Comparison of ENCODE assay signal across 24 cellular contexts in genomic region chr5:36717131-36717530, GRCh38.
DNase-seq lines count a peak whose midpoint lies in the region; ATAC-seq and TF ChIP-seq lines count a peak whose summit lies in the region.
"Had no signal": no experiment of that assay in that cellular context is flagged by ENCODE, and none has a peak within 500 bp of the region (broad histone marks: within the 10 kb centered on the region; RNA-seq: fewer than 3 reads in every experiment).

No MANE protein-coding gene starts in this region.

- H3K4me3 Mint-ChIP-seq in GM23338 (no peak overlapping the region), brain (peak overlapping the region in 2 of 5 experiments; percentile 4 to 12), nephron progenitor cell (no peak overlapping the region)
- H3K4me3 Mint-ChIP-seq: CD14-positive monocyte; CD4-positive, alpha-beta T cell; CD8-positive, alpha-beta memory T cell; H9; HFFc6 had no signal

- no peak overlapping the region for H3K4me3 ChIP-seq in GM23338
- no peak overlapping the region for H3K4me3 ChIP-seq in Loucy (ENCODE audit: low read length, poor library complexity, severe bottlenecking)
- H3K4me3 ChIP-seq: A549; BLaER1 treated with 17β-estradiol and CSF1 and Interleukin-3, amounts not matched to agents 10 nM and 100 nM; GM23248 had no signal

- no peak for TF ChIP-seq CTCF in GM23338 (conservative IDR thresholded peaks at IDR 0.05; ENCODE audit: low read depth in 2 of 2)
- TF ChIP-seq CTCF in Loucy (conservative IDR thresholded peaks at IDR 0.05; ENCODE audit: low read length): no peak
- no peak for TF ChIP-seq CTCF in brain (conservative IDR thresholded peaks at IDR 0.05)
- no peak for TF ChIP-seq CTCF in nephron progenitor cell (IDR thresholded peaks at IDR 0.05)
- TF ChIP-seq CTCF in GM10266 (IDR thresholded peaks at IDR 0.05; ENCODE audit: control insufficient read depth, insufficient read depth, low read depth, missing control alignments): no peak

- H3K9ac ChIP-seq in Loucy (ENCODE audit: low read depth, low read length, poor library complexity, severe bottlenecking): no peak overlapping the region
- H3K9ac ChIP-seq: BLaER1 treated with 17β-estradiol and CSF1 and Interleukin-3, amounts not matched to agents 10 nM and 100 nM; GM23248 had no signal

- H3K27ac ChIP-seq in GM23338 (ENCODE audit: low read depth): no peak overlapping the region
- H3K27ac ChIP-seq: A549; BLaER1 treated with 17β-estradiol and CSF1 and Interleukin-3, amounts not matched to agents 10 nM and 100 nM; GM23248 had no signal

- no peaks in the 10 kb centered on the region for H3K79me2 ChIP-seq in GM23338 (replicated peaks; ENCODE audit: insufficient read depth)
- H3K79me2 ChIP-seq in Loucy (ENCODE audit: insufficient read depth, low read length): peaks cover 61% of the 10 kb centered on the region

- H3K4me1 Mint-ChIP-seq in GM23338 (no peaks in the 10 kb centered on the region), brain (peaks cover 7% of the 10 kb centered on the region), nephron progenitor cell (peaks cover 11% of the 10 kb centered on the region)
- H3K4me1 Mint-ChIP-seq: CD8-positive, alpha-beta memory T cell had no signal

- H3F3A ChIP-seq in GM23338 (replicated peaks; ENCODE audit: low read depth): no peaks in the 10 kb centered on the region
- H3F3A ChIP-seq in Loucy (ENCODE audit: low read depth): no peaks in the 10 kb centered on the region

- no peaks in the 10 kb centered on the region for H3K9me3 Mint-ChIP-seq in GM23338
- peaks cover 0 to 4% (median 0%) of the 10 kb centered on the region in 5 experiments for H3K9me3 Mint-ChIP-seq in brain
- H3K9me3 Mint-ChIP-seq in nephron progenitor cell: no peaks in the 10 kb centered on the region
- H3K9me3 Mint-ChIP-seq: CD14-positive monocyte; CD4-positive, alpha-beta T cell; H9; HFFc6 had no signal

- no peak for DNase-seq in GM23338 (ENCODE audit: low spot score)
- DNase-seq in nephron progenitor cell: no peak
- DNase-seq in GM10266 (ENCODE audit: extremely low spot score): no peak
- DNase-seq in HT-29 (ENCODE audit: low spot score): no peak
- DNase-seq: 8988T; ACHN; AML-193; BE2C; Calu3; CD4-positive, alpha-beta T cell; CD8-positive, alpha-beta memory T cell; DMS53; DMS79 treated with DMSO at 0.1 percent for 48 hours; GF-D8; H9; HFFc6 had no signal

- no peaks in the 10 kb centered on the region for H3K36me3 Mint-ChIP-seq in GM23338 (ENCODE audit: low read depth)
- no peaks in the 10 kb centered on the region for H3K36me3 Mint-ChIP-seq in brain
- no peaks in the 10 kb centered on the region for H3K36me3 Mint-ChIP-seq in nephron progenitor cell (ENCODE audit: low read depth)

- H3K36me3 ChIP-seq in GM23338 (ENCODE audit: insufficient read depth) (no peaks in the 10 kb centered on the region), Loucy (ENCODE audit: insufficient read depth, low read length) (no peaks in the 10 kb centered on the region)
- H3K36me3 ChIP-seq: BE2C; BLaER1 treated with 17β-estradiol and CSF1 and Interleukin-3, amounts not matched to agents 10 nM and 100 nM had no signal

- H3K27me3 Mint-ChIP-seq in GM23338 (ENCODE audit: insufficient read depth, low read depth, poor library complexity) (peaks cover 4% of the 10 kb centered on the region), brain (peaks cover 9% of the 10 kb centered on the region), nephron progenitor cell (ENCODE audit: low read depth, poor library complexity) (peaks cover 15% of the 10 kb centered on the region)
- H3K27me3 Mint-ChIP-seq: CD4-positive, alpha-beta T cell had no signal

- H3K4me2 ChIP-seq in GM23338 (no peak overlapping the region), Loucy (ENCODE audit: low read depth, low read length, poor library complexity, severe bottlenecking) (peak overlapping the region; percentile 18)
- H3K4me2 ChIP-seq: A549; BLaER1 treated with 17β-estradiol and CSF1 and Interleukin-3, amounts not matched to agents 10 nM and 100 nM had no signal

- H2AFZ ChIP-seq in GM23338 (peak overlapping the region; percentile 83), Loucy (ENCODE audit: low read length) (no peak overlapping the region)
- H2AFZ ChIP-seq: GM23248 had no signal

- H3K27ac Mint-ChIP-seq in GM23338 (no peak overlapping the region), brain (peak overlapping the region in 4 of 5 experiments; percentile 10 to 49 (median 30)), nephron progenitor cell (peak overlapping the region; percentile 41)
- H3K27ac Mint-ChIP-seq: CD14-positive monocyte; CD4-positive, alpha-beta T cell; H9; HFFc6 had no signal

- H3K9me3 ChIP-seq in Loucy (ENCODE audit: insufficient read depth, low read depth, low read length): no peaks in the 10 kb centered on the region
- H3K9me3 ChIP-seq: A549; BE2C; BLaER1 treated with 17β-estradiol and CSF1 and Interleukin-3, amounts not matched to agents 10 nM and 100 nM had no signal

- H3K9me2 ChIP-seq in GM23338 (ENCODE audit: insufficient read depth) (no peaks in the 10 kb centered on the region), Loucy (replicated peaks; ENCODE audit: low read depth, low read length) (no peaks in the 10 kb centered on the region)

- H3K27me3 ChIP-seq in GM23338 (ENCODE audit: insufficient read depth) (no peaks in the 10 kb centered on the region), Loucy (ENCODE audit: insufficient read depth, low read length, poor library complexity, severe bottlenecking) (no peaks in the 10 kb centered on the region)
- H3K27me3 ChIP-seq: BLaER1 treated with 17β-estradiol and CSF1 and Interleukin-3, amounts not matched to agents 10 nM and 100 nM had no signal

- ATAC-seq in GM23338 (no peak), HG03097 (IDR thresholded peaks at IDR 0.05; ENCODE audit: low FRiP score, unreplicated experiment) (no peak), HG03280 (IDR thresholded peaks at IDR 0.05; ENCODE audit: unreplicated experiment) (no peak)
- ATAC-seq: A549 had no signal

- H3K4me1 ChIP-seq in GM23338 (ENCODE audit: insufficient read depth): no peaks in the 10 kb centered on the region
- peaks cover 17% of the 10 kb centered on the region for H3K4me1 ChIP-seq in Loucy (ENCODE audit: insufficient read depth, low read length, poor library complexity, severe bottlenecking)
- H3K4me1 ChIP-seq: A549, BE2C had no signal

- H4K20me1 ChIP-seq in GM23338 (replicated peaks; ENCODE audit: insufficient read depth) (no peaks in the 10 kb centered on the region), Loucy (ENCODE audit: insufficient read depth, low read length, poor library complexity, severe bottlenecking) (no peaks in the 10 kb centered on the region)
- H4K20me1 ChIP-seq: BLaER1 treated with 17β-estradiol and CSF1 and Interleukin-3, amounts not matched to agents 10 nM and 100 nM had no signal

TF ChIP-seq in GM23338, 12 proteins besides CTCF, POLR2A, EP300 and RAD21:
- TF ChIP-seq ZNF114 (CRISPR knock-in tag; IDR thresholded peaks at IDR 0.05) (no peak), REST (IDR thresholded peaks at IDR 0.05; ENCODE audit: unreplicated experiment) (no peak), ETS1 (IDR thresholded peaks at IDR 0.05) (no peak), ZNF331 (CRISPR knock-in tag; IDR thresholded peaks at IDR 0.05; ENCODE audit: low read depth) (no peak)
